Comparison of ENCODE assay signal across 13 cellular contexts in the genomic region with DNA sequence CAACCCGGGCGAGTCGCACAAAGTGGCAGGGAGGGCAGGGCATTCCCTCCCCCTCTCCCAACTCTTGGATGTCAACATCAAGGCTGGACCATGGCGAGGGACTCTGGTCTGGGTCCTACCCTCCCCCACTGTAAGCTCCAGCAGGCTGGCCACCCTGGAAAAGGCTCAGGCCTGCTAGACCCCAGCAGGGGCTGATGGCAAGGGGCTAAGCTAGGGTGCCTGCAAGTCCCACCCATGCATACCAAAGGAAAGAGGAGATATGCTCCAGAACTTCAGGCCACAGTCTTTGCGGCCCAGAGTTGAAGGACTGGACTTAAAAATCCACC. TPM values are rescaled to one million over a fixed set of nuclear protein-coding genes. Genes with fewer than 3 reads are reported as not detected.
DNase-seq lines count a peak whose midpoint lies in the region; ATAC-seq and TF ChIP-seq lines count a peak whose summit lies in the region.
"Had no signal": no experiment of that assay in that cellular context is flagged by ENCODE, and none has a peak within 500 bp of the region (broad histone marks: within the 10 kb centered on the region; RNA-seq: fewer than 3 reads in every experiment).

No MANE protein-coding gene starts in this region.

- peak overlapping the region; percentile 34 for H3K4me3 Mint-ChIP-seq in activated naive CD4-positive, alpha-beta T cell treated with anti-CD3 and anti-CD28 coated beads for 36 hours
- peak overlapping the region; percentile 37 for H3K4me3 Mint-ChIP-seq in central memory CD8-positive, alpha-beta T cell

- H3K36me3 ChIP-seq in OCI-LY7 (ENCODE audit: insufficient read depth, low read length) (peaks cover 39% of the 10 kb centered on the region; the same call in 1 of the 2 replicates), PC-9 (ENCODE audit: low read depth) (no peaks in the 10 kb centered on the region)
- H3K36me3 ChIP-seq: lower lobe of right lung had no signal

- H2AFZ ChIP-seq in OCI-LY7 (ENCODE audit: low read length) (no peak overlapping the region), PC-9 (no peak overlapping the region)

- H3K27me3 Mint-ChIP-seq in activated naive CD4-positive, alpha-beta T cell treated with anti-CD3 and anti-CD28 coated beads for 36 hours (ENCODE audit: low read depth), result no peaks in the 10 kb centered on the region
- H3K27me3 Mint-ChIP-seq in central memory CD8-positive, alpha-beta T cell, result no peaks in the 10 kb centered on the region

- no peak for DNase-seq in activated naive CD4-positive, alpha-beta T cell treated with anti-CD3 and anti-CD28 coated beads for 36 hours
- DNase-seq in activated naive CD4-positive, alpha-beta T cell treated with Interleukin-2 at 50 U/mL for 16 hours, result no peak
- DNase-seq in OCI-LY7 (ENCODE audit: low spot score) (no peak), GM13976 (ENCODE audit: low spot score) (no peak), PC-9 (no peak), SIG-M5 treated with dmso at 0.1 percent for 504 hours (lab: John Stamatoyannopoulos, UW; ENCODE audit: unreplicated experiment) (no peak)
- DNase-seq in central memory CD8-positive, alpha-beta T cell (ENCODE audit: low spot score in 2 of 2), result no peak
- no peak for DNase-seq in stimulated activated naive CD8-positive, alpha-beta T cell treated with anti-CD3 and anti-CD28 coated beads, Interleukin-15, Interleukin-2, amounts not matched to agents 100 U/mL and 50 U/mL, for 24 hours
- DNase-seq: lower lobe of right lung, NCI-H1436 treated with DMSO at 0.1 percent for 48 hours, NCI-H345 had no signal

- H3K9me3 ChIP-seq in OCI-LY7 (ENCODE audit: low read length) (no peaks in the 10 kb centered on the region), PC-9 (ENCODE audit: insufficient read depth, low read depth) (no peaks in the 10 kb centered on the region)
- H3K9me3 ChIP-seq: lower lobe of right lung had no signal

- peak overlapping the region; percentile 86 for H3K4me2 ChIP-seq in OCI-LY7 (ENCODE audit: low read length)
- no peak overlapping the region for H3K4me2 ChIP-seq in PC-9

- peaks cover 72% of the 10 kb centered on the region for H3K4me1 ChIP-seq in OCI-LY7 (ENCODE audit: insufficient read depth, low read length, poor library complexity, severe bottlenecking)
- peaks cover 21% of the 10 kb centered on the region for H3K4me1 ChIP-seq in PC-9 (replicated peaks; ENCODE audit: insufficient read depth)

- no peaks in the 10 kb centered on the region for H3K9me3 Mint-ChIP-seq in activated naive CD4-positive, alpha-beta T cell treated with anti-CD3 and anti-CD28 coated beads for 36 hours
- H3K9me3 Mint-ChIP-seq in central memory CD8-positive, alpha-beta T cell, result no peaks in the 10 kb centered on the region

- intact Hi-C loops in activated naive CD4-positive, alpha-beta T cell treated with anti-CD3 and anti-CD28 coated beads for 36 hours (cut with micrococcal nuclease), result loop anchor here (1.0 kb wide), 1 partner anchor 9 kb away; no protein-coding TSS in a partner anchor
- intact Hi-C loops in OCI-LY7 (cut with micrococcal nuclease; ENCODE audit: unreplicated experiment) (no loop called here), PC-9 (cut with micrococcal nuclease; ENCODE audit: unreplicated experiment) (no loop called here)

- H3K4me3 ChIP-seq in OCI-LY7 (ENCODE audit: low read depth, low read length, poor library complexity, severe bottlenecking) (peak overlapping the region; percentile 53), PC-9 (no peak overlapping the region)
- H3K4me3 ChIP-seq: lower lobe of right lung, SK-N-MC had no signal

- no peaks in the 10 kb centered on the region; the same call in 1 of the 2 replicates for H4K20me1 ChIP-seq in OCI-LY7 (ENCODE audit: insufficient read depth, low read length)
- no peaks in the 10 kb centered on the region for H4K20me1 ChIP-seq in PC-9 (ENCODE audit: insufficient read depth)

- CTCF ChIA-PET in activated naive CD4-positive, alpha-beta T cell treated with anti-CD3 and anti-CD28 coated beads for 36 hours (lab: Charles Lee), result interaction anchor here (1.2 to 3.9 kb wide), 2 partner anchors 10 to 20 kb away, joined by 9 to 10 read pairs; a partner anchor contains a TSS
- CTCF ChIA-PET in OCI-LY7 (lab: Charles Lee; ENCODE audit: unreplicated experiment) (no interaction called here), PC-9 (lab: Charles Lee) (no interaction called here)

- H3K27ac Mint-ChIP-seq in activated naive CD4-positive, alpha-beta T cell treated with anti-CD3 and anti-CD28 coated beads for 36 hours, result peak overlapping the region; percentile 65
- H3K27ac Mint-ChIP-seq in central memory CD8-positive, alpha-beta T cell (ENCODE audit: low read depth), result no peak overlapping the region

- H3F3A ChIP-seq in PC-9 (ENCODE audit: insufficient read depth, low read depth), result peaks cover 21% of the 10 kb centered on the region; the same call in 1 of the 2 replicates

- ATAC-seq in central memory CD8-positive, alpha-beta T cell (replicated peaks; ENCODE audit: extremely low read depth, poor library complexity, severe bottlenecking), result no peak
- peak; percentile 4 for ATAC-seq in stimulated activated naive CD8-positive, alpha-beta T cell treated with anti-CD3 and anti-CD28 coated beads, Interleukin-15, Interleukin-2, amounts not matched to agents 100 U/mL and 50 U/mL, for 24 hours
- ATAC-seq: lower lobe of right lung had no signal

- H3K9me2 ChIP-seq in OCI-LY7 (ENCODE audit: insufficient read depth, low read length) (no peaks in the 10 kb centered on the region), PC-9 (ENCODE audit: insufficient read depth) (no peaks in the 10 kb centered on the region)

- H3K79me2 ChIP-seq in OCI-LY7 (ENCODE audit: insufficient read depth, low read depth, low read length) (peaks cover 75% of the 10 kb centered on the region; the same call in 1 of the 2 replicates), PC-9 (ENCODE audit: low read depth) (no peaks in the 10 kb centered on the region)

- H3K4me1 Mint-ChIP-seq in activated naive CD4-positive, alpha-beta T cell treated with anti-CD3 and anti-CD28 coated beads for 36 hours (ENCODE audit: low read depth), result peaks cover 42% of the 10 kb centered on the region
- H3K4me1 Mint-ChIP-seq in central memory CD8-positive, alpha-beta T cell, result peaks cover 52% of the 10 kb centered on the region

- H3K27ac ChIP-seq in OCI-LY7 (ENCODE audit: low read depth, low read length, poor library complexity, severe bottlenecking) (peak overlapping the region; percentile 73), PC-9 (no peak overlapping the region)
- H3K27ac ChIP-seq: lower lobe of right lung, SK-N-MC, VCaP had no signal

- BruUV-seq in OCI-LY7 (replicated peaks; lab: Mats Ljungman, UMichigan) (no TSS peak), PC-9 (replicated peaks; lab: Mats Ljungman, UMichigan) (no TSS peak)

- POLR2A ChIA-PET in OCI-LY7 (lab: Charles Lee) (interaction anchor here (0.9 to 4.1 kb wide), 4 partner anchors 9 to 35 kb away, joined by 4 to 27 read pairs (median 4); no protein-coding TSS in a partner anchor), PC-9 (lab: Charles Lee; ENCODE audit: unreplicated experiment) (no interaction called here)

- in situ Hi-C loops in GM13976 (cut with MboI; ENCODE audit: low sequenced_read_pairs, unreplicated experiment), result no loop called here

- H3K27me3 ChIP-seq in PC-9 (ENCODE audit: insufficient read depth, low read depth), result no peaks in the 10 kb centered on the region

- TF ChIP-seq CTCF in OCI-LY7 (conservative IDR thresholded peaks at IDR 0.05; ENCODE audit: low read length), result no peak
- no peak for TF ChIP-seq CTCF in GM13976 (IDR thresholded peaks at IDR 0.05; ENCODE audit: borderline replicate concordance, control extremely low read depth, extremely low read depth, insufficient read depth, missing control alignments)
- TF ChIP-seq CTCF in PC-9 (conservative IDR thresholded peaks at IDR 0.05), result no peak

- no peaks in the 10 kb centered on the region for H3K36me3 Mint-ChIP-seq in activated naive CD4-positive, alpha-beta T cell treated with anti-CD3 and anti-CD28 coated beads for 36 hours (ENCODE audit: low read depth)
- H3K36me3 Mint-ChIP-seq in central memory CD8-positive, alpha-beta T cell (ENCODE audit: insufficient read depth), result peaks cover 2% of the 10 kb centered on the region

RNA-seq across cellular contexts. Expression of a gene that starts 19.9 kb away (rescaled TPM):
- total RNA-seq in activated naive CD4-positive, alpha-beta T cell treated with anti-CD3 and anti-CD28 coated beads for 36 hours, result 1 to 10 TPM; 9.3 to 9.9 TPM
- total RNA-seq in OCI-LY7 (2014; rRNA removed; shearing (Covaris generic)), result 42.6 and 44.6 TPM in 2 replicates
- total RNA-seq in OCI-LY7 (2022), result 48.5 and 61.0 TPM in 2 replicates
- 9.7 and 13.7 TPM in 2 replicates for total RNA-seq in PC-9 (2021)

RNA-seq across cellular contexts. Expression of a gene that starts 35.4 kb away (rescaled TPM):
- total RNA-seq in activated naive CD4-positive, alpha-beta T cell treated with anti-CD3 and anti-CD28 coated beads for 36 hours, result 10 to 100 TPM; 12.2 to 12.6 TPM
- 6.8 and 7.4 TPM in 2 replicates for total RNA-seq in OCI-LY7 (2014; rRNA removed; shearing (Covaris generic))
- total RNA-seq in OCI-LY7 (2022) (14.2 and 14.3 TPM in 2 replicates), PC-9 (2021) (17.0 and 19.3 TPM in 2 replicates)
